25 cellular contexts compared by ENCODE assay signal in genomic region chr5:59560553-59560952, GRCh38.
DNase-seq lines count a peak whose midpoint lies in the region; ATAC-seq and TF ChIP-seq lines count a peak whose summit lies in the region.
"Had no signal": no experiment of that assay in that cellular context is flagged by ENCODE, and none has a peak within 500 bp of the region (broad histone marks: within the 10 kb centered on the region; RNA-seq: fewer than 3 reads in every experiment).

No MANE protein-coding gene starts in this region.

- TF ChIP-seq CTCF in gastrocnemius medialis (IDR thresholded peaks at IDR 0.05 in 4 of 5, conservative IDR thresholded peaks at IDR 0.05 in 1 of 5) (no peak), colonic mucosa (IDR thresholded peaks at IDR 0.05) (no peak)

- intact Hi-C loops in gastrocnemius medialis (cut with DNase I; ENCODE audit: low total_unique reads) (no loop called here), colonic mucosa (cut with DNase I) (no loop called here)

- H3K36me3 Mint-ChIP-seq in immature natural killer cell = no peaks in the 10 kb centered on the region
- H3K36me3 Mint-ChIP-seq: naive thymus-derived CD8-positive, alpha-beta T cell; WTC11 had no signal

- H3K27me3 ChIP-seq in gastrocnemius medialis (no peaks in the 10 kb centered on the region), colonic mucosa (no peaks in the 10 kb centered on the region)
- H3K27me3 ChIP-seq: BE2C, stomach had no signal

- H3K9me3 ChIP-seq in gastrocnemius medialis (no peaks in the 10 kb centered on the region), colonic mucosa (no peaks in the 10 kb centered on the region)
- H3K9me3 ChIP-seq: BE2C, Caco-2, stomach had no signal

- no peak for ATAC-seq in gastrocnemius medialis
- ATAC-seq: activated CD8-positive, alpha-beta T cell treated with anti-CD3 and anti-CD28 coated beads for 36 hours; K562; naive thymus-derived CD8-positive, alpha-beta T cell; right cardiac atrium; WTC11 had no signal

- peaks cover 19 to 28% of the 10 kb centered on the region in 2 donors for H3K4me1 Mint-ChIP-seq in immature natural killer cell

- peaks cover 0 to 3% (median 0%) of the 10 kb centered on the region in 6 donors for H3K9me3 Mint-ChIP-seq in immature natural killer cell
- H3K9me3 Mint-ChIP-seq: activated CD8-positive, alpha-beta T cell treated with anti-CD3 and anti-CD28 coated beads for 36 hours; type B pancreatic cell had no signal

- H3K4me3 ChIP-seq in gastrocnemius medialis = no peak overlapping the region
- H3K4me3 ChIP-seq in colonic mucosa = no peak overlapping the region
- H3K4me3 ChIP-seq: K562, stomach had no signal

- in situ Hi-C loops in gastrocnemius medialis (cut with MboI; ENCODE audit: low sequenced_read_pairs in 4 of 4) = no loop called here

- TF ChIP-seq POLR2A in gastrocnemius medialis (IDR thresholded peaks at IDR 0.05) = no peak

- H3K27me3 Mint-ChIP-seq in immature natural killer cell (ENCODE audit: low read depth in 3 of 3) = peaks cover 0 to 3% (median 1%) of the 10 kb centered on the region in 3 donors
- H3K27me3 Mint-ChIP-seq: activated CD8-positive, alpha-beta T cell treated with anti-CD3 and anti-CD28 coated beads for 36 hours; type B pancreatic cell had no signal

- peaks cover 56 to 94% of the 10 kb centered on the region in 2 donors for H3K4me1 ChIP-seq in gastrocnemius medialis
- peaks cover 5% of the 10 kb centered on the region for H3K4me1 ChIP-seq in colonic mucosa

- H3K4me3 Mint-ChIP-seq in immature natural killer cell = no peak overlapping the region
- H3K4me3 Mint-ChIP-seq: activated CD8-positive, alpha-beta T cell treated with anti-CD3 and anti-CD28 coated beads for 36 hours; naive thymus-derived CD8-positive, alpha-beta T cell; type B pancreatic cell; WTC11 had no signal

- no peak overlapping the region for H3K9ac ChIP-seq in colonic mucosa (ENCODE audit: low read depth in 2 of 2, low read length in 2 of 2)

- H3K27ac Mint-ChIP-seq in immature natural killer cell = no peak overlapping the region
- H3K27ac Mint-ChIP-seq: activated CD8-positive, alpha-beta T cell treated with anti-CD3 and anti-CD28 coated beads for 36 hours; naive thymus-derived CD8-positive, alpha-beta T cell; type B pancreatic cell; WTC11 had no signal

- H3K36me3 ChIP-seq in gastrocnemius medialis (no peaks in the 10 kb centered on the region), colonic mucosa (no peaks in the 10 kb centered on the region)
- H3K36me3 ChIP-seq: BE2C, stomach had no signal

- H3K27ac ChIP-seq in gastrocnemius medialis = peak overlapping the region; percentile 87 to 93 (median 90)
- no peak overlapping the region for H3K27ac ChIP-seq in colonic mucosa
- H3K27ac ChIP-seq: stomach had no signal

- peak; percentile 21 for DNase-seq in NCI-H345 (lab: John Stamatoyannopoulos, UW)
- DNase-seq in NCI-H345 treated with DMSO at 0.1 percent for 48 hours (lab: John Stamatoyannopoulos, UW; ENCODE audit: unreplicated experiment) = no peak
- peak; percentile 84 for DNase-seq in NCI-H2029 (lab: John Stamatoyannopoulos, UW)
- peak; percentile 17 for DNase-seq in dermis blood vessel endothelial cell
- DNase-seq in gastrocnemius medialis = no peak
- DNase-seq in colonic mucosa = no peak
- DNase-seq in OCI-M1 (lab: John Stamatoyannopoulos, UW) = no peak
- no peak for DNase-seq in immature natural killer cell
- DNase-seq: activated CD8-positive, alpha-beta T cell treated with anti-CD3 and anti-CD28 coated beads for 36 hours; activated gamma-delta T cell; activated T-cell treated with anti-CD3 and anti-CD28 coated beads for 4 hours; BE2C; Caco-2; cortex of kidney; H7; kidney glomerular epithelial cell; naive thymus-derived CD8-positive, alpha-beta T cell; NCI-H1694; NCI-H446 treated with DMSO at 0.1 percent for 48 hours; right cardiac atrium; stimulated activated CD4-positive, alpha-beta T cell treated with anti-CD3 and anti-CD28 coated beads, Interleukin-12 subunit alpha, Interleukin-12 subunit beta, amount 100 ng/mL, for 4 hours; stomach had no signal

Comparison
In these comparisons a context has a peak if more than half of its experiments do, and no peak if none do; other contexts are left out.
1. DNase-seq: peak in NCI-H345 (single experiment), NCI-H2029 (single experiment) and dermis blood vessel endothelial cell (single experiment); none in NCI-H345 treated with DMSO at 0.1 percent for 48 hours (single experiment), gastrocnemius medialis (0 of 2), colonic mucosa (single experiment), OCI-M1 (single experiment) and immature natural killer cell (0 of 3).